In genomic region chr11:43913829-43914380, GRCh38 we compare ENCODE assay signal across 25 cellular contexts. TPM values are rescaled to one million over a fixed set of nuclear protein-coding genes. Genes with fewer than 3 reads are reported as not detected.
DNase-seq lines count a peak whose midpoint lies in the region; ATAC-seq and TF ChIP-seq lines count a peak whose summit lies in the region.
"Had no signal": no experiment of that assay in that cellular context is flagged by ENCODE, and none has a peak within 500 bp of the region (broad histone marks: within the 10 kb centered on the region; RNA-seq: fewer than 3 reads in every experiment).

No MANE protein-coding gene starts in this region.

- peaks cover 13% of the 10 kb centered on the region for H3K4me1 Mint-ChIP-seq in GM23338
- peaks cover 14% of the 10 kb centered on the region for H3K4me1 Mint-ChIP-seq in WTC11
- H3K4me1 Mint-ChIP-seq in nephron = peaks cover 46% of the 10 kb centered on the region
- H3K4me1 Mint-ChIP-seq: CD14-positive monocyte had no signal

- no peaks in the 10 kb centered on the region for H3F3A ChIP-seq in GM23338 (replicated peaks; ENCODE audit: low read depth)

- no peak overlapping the region for H2AFZ ChIP-seq in GM23338

- no peaks in the 10 kb centered on the region for H3K9me2 ChIP-seq in GM23338 (ENCODE audit: insufficient read depth)

- no peak overlapping the region for H3K9ac ChIP-seq in HUES48 (ENCODE audit: low read depth, low read length)
- H3K9ac ChIP-seq: BLaER1 treated with 17β-estradiol and CSF1 and Interleukin-3, amounts not matched to agents 10 nM and 100 nM had no signal

- TF ChIP-seq POLR2A in erythroblast (IDR thresholded peaks at IDR 0.05; ENCODE audit: low read length) = no peak

- H3K4me3 ChIP-seq in GM23338 = no peak overlapping the region
- no peak overlapping the region for H3K4me3 ChIP-seq in HUES48 (ENCODE audit: low read depth, low read length)
- H3K4me3 ChIP-seq: A549; BLaER1 treated with 17β-estradiol and CSF1 and Interleukin-3, amounts not matched to agents 10 nM and 100 nM; GM12878 had no signal

- peaks cover 16% of the 10 kb centered on the region for H3K4me1 ChIP-seq in GM23338 (ENCODE audit: insufficient read depth)
- peaks cover 19% of the 10 kb centered on the region for H3K4me1 ChIP-seq in HUES48 (ENCODE audit: control insufficient read depth, insufficient read depth, low read length)
- H3K4me1 ChIP-seq: A549 had no signal

- 0 out of 2 replicates have a peak overlapping the region, but pooled peaks have one; percentile 10 for H3K27ac ChIP-seq in GM23338 (ENCODE audit: low read depth)
- peak overlapping the region; percentile 53 for H3K27ac ChIP-seq in HUES48 (ENCODE audit: low read depth, low read length)
- H3K27ac ChIP-seq: A549; BLaER1 treated with 17β-estradiol and CSF1 and Interleukin-3, amounts not matched to agents 10 nM and 100 nM had no signal

- POLR2A ChIA-PET in WTC11 (lab: Charles Lee) = no interaction called here

- no peak overlapping the region for H3K27ac Mint-ChIP-seq in GM23338
- H3K27ac Mint-ChIP-seq in WTC11 = no peak overlapping the region
- peak overlapping the region; percentile 84 to 98 (median 97) for H3K27ac Mint-ChIP-seq in nephron
- H3K27ac Mint-ChIP-seq: CD14-positive monocyte; CD4-positive, alpha-beta T cell had no signal

- H4K20me1 ChIP-seq in GM23338 (replicated peaks; ENCODE audit: insufficient read depth) = no peaks in the 10 kb centered on the region; the same call in 1 of the 2 replicates
- H4K20me1 ChIP-seq: BLaER1 treated with 17β-estradiol and CSF1 and Interleukin-3, amounts not matched to agents 10 nM and 100 nM had no signal

- H3K36me3 ChIP-seq in GM23338 (ENCODE audit: insufficient read depth) (no peaks in the 10 kb centered on the region), HUES48 (ENCODE audit: control insufficient read depth, insufficient read depth, low read length) (peaks cover 1% of the 10 kb centered on the region; the same call in 1 of the 2 replicates)
- H3K36me3 ChIP-seq: BE2C had no signal

- peaks cover 3% of the 10 kb centered on the region; the same call in 2 of the 3 replicates for H3K36me3 Mint-ChIP-seq in GM23338 (ENCODE audit: low read depth)
- no peaks in the 10 kb centered on the region for H3K36me3 Mint-ChIP-seq in WTC11
- peaks cover 34% of the 10 kb centered on the region for H3K36me3 Mint-ChIP-seq in nephron (ENCODE audit: low read depth)

- intact Hi-C loops in Right ventricle myocardium inferior (cut with DNase I) = no loop called here

- peak overlapping the region; percentile 66 for H3K4me2 ChIP-seq in GM23338
- H3K4me2 ChIP-seq: A549; BLaER1 treated with 17β-estradiol and CSF1 and Interleukin-3, amounts not matched to agents 10 nM and 100 nM had no signal

- no peak for DNase-seq in GM23338 (ENCODE audit: low spot score)
- DNase-seq in WTC11 (ENCODE audit: low spot score) = no peak
- DNase-seq in erythroblast (lab: John Stamatoyannopoulos, UW) = no peak
- DNase-seq in effector CD4-positive, alpha-beta T cell = no peak
- DNase-seq in Right ventricle myocardium inferior (ENCODE audit: missing footprints) = no peak
- no peak for DNase-seq in NCI-H510A (lab: John Stamatoyannopoulos, UW)
- DNase-seq: 8988T; ACHN; AML-193; BE2C; CD4-positive, alpha-beta T cell; CD8-positive, alpha-beta memory T cell; DMS 273 treated with DMSO at 0.1 percent for 48 hours; DMS79; EL; GDM1; GOT3; H9 had no signal

- TF ChIP-seq CTCF in GM23338 (conservative IDR thresholded peaks at IDR 0.05; ENCODE audit: low read depth in 2 of 2) (no peak), WTC11 (IDR thresholded peaks at IDR 0.05) (no peak), nephron (IDR thresholded peaks at IDR 0.05; ENCODE audit: unreplicated experiment in 3 of 3) (no peak)

- H3K9me3 Mint-ChIP-seq in GM23338 (no peaks in the 10 kb centered on the region), WTC11 (no peaks in the 10 kb centered on the region), nephron (no peaks in the 10 kb centered on the region)
- H3K9me3 Mint-ChIP-seq: CD14-positive monocyte; CD4-positive, alpha-beta T cell; CD8-positive, alpha-beta memory T cell; H9 had no signal

- ATAC-seq in GM23338 (peak; percentile 80), WTC11 (peak; percentile 71), Right ventricle myocardium inferior (no peak)
- ATAC-seq: A549, GM12878, HCT116 had no signal

- H3K27me3 ChIP-seq in GM23338 (ENCODE audit: insufficient read depth) (no peaks in the 10 kb centered on the region), HUES48 (ENCODE audit: control insufficient read depth, insufficient read depth, low read length) (no peaks in the 10 kb centered on the region)
- H3K27me3 ChIP-seq: BE2C; BLaER1 treated with 17β-estradiol and CSF1 and Interleukin-3, amounts not matched to agents 10 nM and 100 nM had no signal

- H3K27me3 Mint-ChIP-seq in GM23338 (ENCODE audit: insufficient read depth, low read depth, poor library complexity) (no peaks in the 10 kb centered on the region), WTC11 (ENCODE audit: low read depth) (no peaks in the 10 kb centered on the region), nephron (ENCODE audit: low read depth) (no peaks in the 10 kb centered on the region)
- H3K27me3 Mint-ChIP-seq: CD4-positive, alpha-beta T cell; CD8-positive, alpha-beta memory T cell had no signal

- no peaks in the 10 kb centered on the region for H3K79me2 ChIP-seq in GM23338 (replicated peaks; ENCODE audit: insufficient read depth)

- no peaks in the 10 kb centered on the region for H3K9me3 ChIP-seq in HUES48 (ENCODE audit: control insufficient read depth, insufficient read depth, low read length)
- H3K9me3 ChIP-seq: A549; BE2C; BLaER1 treated with 17β-estradiol and CSF1 and Interleukin-3, amounts not matched to agents 10 nM and 100 nM had no signal

- CTCF ChIA-PET in WTC11 (lab: Charles Lee) = interaction anchor here (0.6 to 1.8 kb wide), 6 partner anchors 10 to 62 kb away, joined by 3 to 8 read pairs (median 4); no protein-coding TSS in a partner anchor

- H3K4me3 Mint-ChIP-seq in GM23338 (no peak overlapping the region; the same call in 2 of the 3 replicates), WTC11 (no peak overlapping the region), nephron (no peak overlapping the region)
- H3K4me3 Mint-ChIP-seq: CD14-positive monocyte; CD4-positive, alpha-beta T cell had no signal

TF ChIP-seq in GM23338, 12 proteins besides CTCF, POLR2A, EP300 and RAD21 (continues in another document):
- TF ChIP-seq EZH2 (IDR thresholded peaks at IDR 0.05; ENCODE audit: low read depth, unreplicated experiment) (no peak), JUNB (IDR thresholded peaks at IDR 0.05; ENCODE audit: unreplicated experiment) (no peak), NANOG (IDR thresholded peaks at IDR 0.05; ENCODE audit: borderline replicate concordance) (no peak), STAT1 (IDR thresholded peaks at IDR 0.05; ENCODE audit: unreplicated experiment) (no peak)

TF ChIP-seq in WTC11, 78 proteins besides CTCF, POLR2A, EP300 and RAD21 (continues in another document):
- TF ChIP-seq SMAD3 (CRISPR knock-in tag; IDR thresholded peaks at IDR 0.05; ENCODE audit: borderline replicate concordance) = no peak
- TF ChIP-seq FOXP1 (CRISPR knock-in tag; IDR thresholded peaks at IDR 0.05; ENCODE audit: borderline replicate concordance) = no peak
- TF ChIP-seq E2F4 (CRISPR knock-in tag; IDR thresholded peaks at IDR 0.05; ENCODE audit: borderline replicate concordance, low read depth) = no peak
- TF ChIP-seq, protein P1, sequence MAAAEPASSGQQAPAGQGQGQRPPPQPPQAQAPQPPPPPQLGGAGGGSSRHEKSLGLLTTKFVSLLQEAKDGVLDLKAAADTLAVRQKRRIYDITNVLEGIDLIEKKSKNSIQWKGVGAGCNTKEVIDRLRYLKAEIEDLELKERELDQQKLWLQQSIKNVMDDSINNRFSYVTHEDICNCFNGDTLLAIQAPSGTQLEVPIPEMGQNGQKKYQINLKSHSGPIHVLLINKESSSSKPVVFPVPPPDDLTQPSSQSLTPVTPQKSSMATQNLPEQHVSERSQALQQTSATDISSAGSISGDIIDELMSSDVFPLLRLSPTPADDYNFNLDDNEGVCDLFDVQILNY (CRISPR knock-in tag; IDR thresholded peaks at IDR 0.05) = no peak
- no peak for TF ChIP-seq KAT7 (CRISPR knock-in tag; IDR thresholded peaks at IDR 0.05; ENCODE audit: borderline replicate concordance)
- TF ChIP-seq USF1 (CRISPR knock-in tag; IDR thresholded peaks at IDR 0.05) = no peak
- no peak for TF ChIP-seq SMAD4 (CRISPR knock-in tag; IDR thresholded peaks at IDR 0.05)
- TF ChIP-seq PREB (CRISPR knock-in tag; IDR thresholded peaks at IDR 0.05; ENCODE audit: borderline replicate concordance) = no peak
- no peak for TF ChIP-seq SOX15 (CRISPR knock-in tag; IDR thresholded peaks at IDR 0.05)

RNA-seq across cellular contexts. Expression of gene C11orf96, which starts 28.5 kb away (rescaled TPM):
- total RNA-seq in GM23338 (2014; rRNA removed; shearing (Covaris generic)) = 2.5 and 2.6 TPM in 2 replicates
- 0.31 and 1.4 TPM in 2 replicates for polyA plus RNA-seq in GM23338 (2016; fragmentation: Nextera tagmentation; extraction: Ambion mirVana)
- total RNA-seq in WTC11 (2021) (2.9 to 3.2 TPM (median 2.9 TPM) in 3 replicates), Right ventricle myocardium inferior (19.8 TPM)
- total RNA-seq: CD4-positive, alpha-beta T cell had no signal
- polyA plus RNA-seq: CD14-positive monocyte; CD8-positive, alpha-beta memory T cell had no signal

RNA-seq across cellular contexts. Expression of gene ALKBH3, which starts 33.3 kb away (rescaled TPM):
- total RNA-seq in GM23338 (2014; rRNA removed; shearing (Covaris generic)) = 10.3 and 10.8 TPM in 2 replicates
- polyA plus RNA-seq in GM23338 (2016; fragmentation: Nextera tagmentation; extraction: Ambion mirVana) = 7.9 and 10.7 TPM in 2 replicates
- total RNA-seq in WTC11 (2021) (11.0 to 13.3 TPM (median 12.3 TPM) in 3 replicates), Right ventricle myocardium inferior (14.2 TPM)

Comparison
In these comparisons a context has a peak if more than half of its experiments do, and no peak if none do; other contexts are left out.
1. H3K27ac Mint-ChIP-seq: peak in nephron (3 of 3); none in GM23338 (single experiment) and WTC11 (single experiment).